Comparison of ENCODE assay signal across 1 cellular context in the genomic region with DNA sequence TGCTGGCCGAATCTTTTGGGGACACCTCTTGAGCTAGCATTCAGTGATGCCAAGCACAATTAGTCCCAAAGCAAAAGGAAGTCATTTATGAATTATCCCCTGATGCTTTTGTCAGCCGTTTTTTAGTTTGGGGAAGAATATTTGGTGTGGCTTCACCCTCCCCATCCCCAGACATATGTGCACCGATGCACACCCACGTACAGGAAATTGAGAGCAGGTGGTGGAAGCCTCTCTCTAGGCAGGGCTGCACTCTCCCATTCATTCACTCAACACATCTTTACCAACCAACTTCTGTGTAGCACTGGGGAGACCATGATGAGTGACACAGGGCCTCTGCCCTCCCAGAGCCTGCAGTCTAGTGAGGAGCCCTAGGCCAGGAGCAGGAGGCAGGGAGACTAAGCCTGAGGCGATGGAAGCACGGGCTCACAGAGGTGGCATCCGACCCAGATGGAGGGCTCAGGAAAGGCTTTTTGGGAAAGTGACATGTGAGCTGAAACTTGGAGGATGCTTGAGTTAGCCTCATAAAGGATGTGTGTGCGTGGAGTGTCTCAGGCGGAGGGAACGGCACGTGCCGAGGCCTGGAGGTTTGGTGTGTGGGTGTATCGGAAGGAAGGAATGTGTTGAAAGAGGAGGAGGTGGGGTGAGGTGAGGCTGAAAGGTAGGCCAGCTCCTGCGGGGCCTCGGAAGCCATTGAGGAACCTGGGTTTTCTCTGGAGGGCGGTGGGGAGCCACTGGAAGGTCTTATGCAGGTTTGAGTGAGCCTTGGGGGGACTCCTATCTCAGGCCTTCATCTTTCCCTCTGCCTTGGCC.
A peak's percentile ranks its signal among the peaks of the same experiment; 100 is the strongest.
TF ChIP-seq lines count a peak whose summit lies in the region.

No MANE protein-coding gene starts in this region.

TF ChIP-seq in GM12878, 131 proteins besides CTCF, POLR2A, EP300 and RAD21:
- TF ChIP-seq MEF2B (IDR thresholded peaks at IDR 0.05; ENCODE audit: partially characterized antibody, poor library complexity, severe bottlenecking) (no peak), MEF2A (IDR thresholded peaks at IDR 0.05; ENCODE audit: insufficient read depth, low read depth, low read length) (no peak), RUNX3 (IDR thresholded peaks at IDR 0.05; ENCODE audit: low read length) (peak; percentile 21; the same call in 1 of the 2 replicates), TCF12 (IDR thresholded peaks at IDR 0.05; ENCODE audit: low read depth, low read length) (peak; percentile 73), SIX5 (IDR thresholded peaks at IDR 0.05; ENCODE audit: low read depth, low read length, severe bottlenecking) (no peak), HCFC1 (IDR thresholded peaks at IDR 0.05; ENCODE audit: low read length) (no peak), EZH2 (IDR thresholded peaks at IDR 0.05; ENCODE audit: borderline replicate concordance, control insufficient read depth, low read depth, low read length) (no peak), EGR1 (IDR thresholded peaks at IDR 0.05; ENCODE audit: borderline replicate concordance in 1 of 2, low read depth in 2 of 2, low read length in 2 of 2) (peak in 1 of 2 experiments; percentile 76; a peak in 2 of 3 replicates), SIN3A (IDR thresholded peaks at IDR 0.05; ENCODE audit: low read depth, low read length) (no peak), JUNB (IDR thresholded peaks at IDR 0.05) (no peak), SMAD1 (IDR thresholded peaks at IDR 0.05; ENCODE audit: low read depth, partially characterized antibody) (no peak), PKNOX1 (IDR thresholded peaks at IDR 0.05) (peak; percentile 55; the same call in 1 of the 2 replicates), FOXM1 (IDR thresholded peaks at IDR 0.05; ENCODE audit: low read depth, low read length) (no peak), IKZF1 (conservative IDR thresholded peaks at IDR 0.05) (0 out of 2 replicates have a peak, but pooled peaks have one; percentile 11), BHLHE40 (IDR thresholded peaks at IDR 0.05; ENCODE audit: borderline replicate concordance in 1 of 2, low read depth in 2 of 2, low read length in 1 of 2) (peak in 1 of 2 experiments; percentile 34; a peak in 1 of 4 replicates), TAF1 (IDR thresholded peaks at IDR 0.05; ENCODE audit: borderline replicate concordance, low read depth, low read length) (no peak), TCF3 (IDR thresholded peaks at IDR 0.05; ENCODE audit: borderline replicate concordance, insufficient read depth, low read depth, low read length) (0 out of 2 replicates have a peak, but pooled peaks have one; percentile 16), E4F1 (IDR thresholded peaks at IDR 0.05; ENCODE audit: borderline replicate concordance, partially characterized antibody) (no peak), HDGF (IDR thresholded peaks at IDR 0.05) (no peak)
